ENCODE assay signal across 11 cellular contexts in genomic region chr10:12579954-12580858, GRCh38.
DNase-seq lines count a peak whose midpoint lies in the region; ATAC-seq and TF ChIP-seq lines count a peak whose summit lies in the region.
"Had no signal": no experiment of that assay in that cellular context is flagged by ENCODE, and none has a peak within 500 bp of the region (broad histone marks: within the 10 kb centered on the region; RNA-seq: fewer than 3 reads in every experiment).

No MANE protein-coding gene starts in this region.

- H3K27me3 ChIP-seq in sigmoid colon = no peaks in the 10 kb centered on the region
- no peaks in the 10 kb centered on the region for H3K27me3 ChIP-seq in MG63

- H3K36me3 Mint-ChIP-seq in chondrocyte (ENCODE audit: low read depth) = peaks cover 3% of the 10 kb centered on the region

- no peak overlapping the region for H3K4me3 ChIP-seq in sigmoid colon
- no peak overlapping the region for H3K4me3 ChIP-seq in MG63

- TF ChIP-seq CTCF in chondrocyte (IDR thresholded peaks at IDR 0.05) (no peak), sigmoid colon (IDR thresholded peaks at IDR 0.05) (no peak)

- ATAC-seq in GM19324 (IDR thresholded peaks at IDR 0.05; ENCODE audit: low FRiP score, unreplicated experiment) = peak; percentile 56
- peak; percentile 77 for ATAC-seq in HG02973 (IDR thresholded peaks at IDR 0.05; ENCODE audit: unreplicated experiment)
- no peak for ATAC-seq in esophagus mucosa
- ATAC-seq: sciatic nerve; stimulated activated memory B cell treated with anti-CD40 and anti-IgM and Interleukin-4, amounts not matched to agents 10 μg/mL and 1 μg/mL and 100 μg/mL, for 72 hours had no signal

- no peaks in the 10 kb centered on the region for H3K27me3 Mint-ChIP-seq in chondrocyte (ENCODE audit: low read depth)
- H3K27me3 Mint-ChIP-seq: stimulated activated memory B cell treated with anti-CD40 and anti-IgM and Interleukin-4, amounts not matched to agents 10 μg/mL and 1 μg/mL and 100 μg/mL, for 72 hours had no signal

- no peak for DNase-seq in chondrocyte (ENCODE audit: low spot score)
- peak; percentile 66 for DNase-seq in sigmoid colon
- no peak for DNase-seq in NCI-H128 (lab: John Stamatoyannopoulos, UW; ENCODE audit: unreplicated experiment)
- no peak for DNase-seq in MG63
- DNase-seq in NCI-H1048 (lab: John Stamatoyannopoulos, UW) = no peak

- H3K4me1 ChIP-seq in sigmoid colon = peaks cover 0 to 16% (median 7%) of the 10 kb centered on the region in 4 donors

- 57 to 58% methylated on average over 7 of the region's 7 CpGs for WGBS in sigmoid colon, 2 donors

- peaks cover 17% of the 10 kb centered on the region for H3K9me3 Mint-ChIP-seq in chondrocyte (ENCODE audit: low read depth)

- TF ChIP-seq EP300 in sigmoid colon (IDR thresholded peaks at IDR 0.05) = no peak

- intact Hi-C loops in sigmoid colon (cut with DNase I) = no loop called here

- no peak overlapping the region for H3K4me3 Mint-ChIP-seq in chondrocyte (ENCODE audit: unreplicated experiment)
- H3K4me3 Mint-ChIP-seq: stimulated activated memory B cell treated with anti-CD40 and anti-IgM and Interleukin-4, amounts not matched to agents 10 μg/mL and 1 μg/mL and 100 μg/mL, for 72 hours; T-helper 2 cell treated with Interferon-gamma antibody and Interleukin-4, amounts not matched to agents 5 μg/mL and 100 μg/mL, for 36 hours had no signal

- H3K9me3 ChIP-seq in sigmoid colon = no peaks in the 10 kb centered on the region
- H3K9me3 ChIP-seq in MG63 = peaks cover 2% of the 10 kb centered on the region; the same call in 1 of the 2 replicates

- H3K36me3 ChIP-seq in sigmoid colon (no peaks in the 10 kb centered on the region), MG63 (no peaks in the 10 kb centered on the region)

- peaks cover 16% of the 10 kb centered on the region for H3K4me1 Mint-ChIP-seq in chondrocyte (ENCODE audit: low read depth)

- H3K27ac ChIP-seq in sigmoid colon = peak overlapping the region; percentile 56 to 74 (median 66)

- no peak for TF ChIP-seq POLR2A in sigmoid colon (IDR thresholded peaks at IDR 0.05)

- peak overlapping the region; percentile 74 for H3K27ac Mint-ChIP-seq in chondrocyte (ENCODE audit: unreplicated experiment)
- H3K27ac Mint-ChIP-seq: stimulated activated memory B cell treated with anti-CD40 and anti-IgM and Interleukin-4, amounts not matched to agents 10 μg/mL and 1 μg/mL and 100 μg/mL, for 72 hours; T-helper 2 cell treated with Interferon-gamma antibody and Interleukin-4, amounts not matched to agents 5 μg/mL and 100 μg/mL, for 36 hours had no signal
